Comparison of ENCODE assay signal across 1 cellular context in the genomic region with DNA sequence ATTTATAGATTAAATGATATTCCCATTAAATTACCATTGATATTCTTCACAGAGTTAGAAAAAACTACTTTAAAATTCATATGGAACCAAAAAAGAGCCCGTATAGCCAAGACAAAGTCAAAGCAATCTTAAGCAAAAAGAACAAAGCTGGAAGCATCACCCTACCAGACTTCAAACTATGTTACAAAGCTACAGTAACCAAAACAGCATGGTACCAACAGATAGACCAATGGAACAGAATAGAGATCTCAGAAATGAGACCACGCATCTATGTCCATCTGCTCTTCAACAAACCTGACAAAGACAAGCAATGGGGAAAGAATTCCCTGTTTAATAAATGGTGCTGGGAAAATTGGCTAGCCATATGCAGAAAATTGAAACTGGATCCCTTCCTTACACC. TPM values are rescaled to one million over a fixed set of nuclear protein-coding genes. Genes with fewer than 3 reads are reported as not detected.
"Had no signal": no experiment of that assay in that cellular context is flagged by ENCODE, and none has a peak within 500 bp of the region (broad histone marks: within the 10 kb centered on the region; RNA-seq: fewer than 3 reads in every experiment).

No MANE protein-coding gene starts in this region.

RNA-seq across cellular contexts. Expression of a gene that starts 45.6 kb away (rescaled TPM):
- polyA plus RNA-seq: IgD-negative memory B cell had no signal
